ENCODE assay signal across 17 cellular contexts in genomic region chr20:42024653-42025052, GRCh38.
A peak's percentile ranks its signal among the peaks of the same experiment; 100 is the strongest.
DNase-seq lines count a peak whose midpoint lies in the region; ATAC-seq, FAIRE-seq and TF ChIP-seq lines count a peak whose summit lies in the region.
"Had no signal": no experiment of that assay in that cellular context is flagged by ENCODE, and none has a peak within 500 bp of the region (broad histone marks: within the 10 kb centered on the region; RNA-seq: fewer than 3 reads in every experiment).

No MANE protein-coding gene starts in this region.

- H3K4me2 ChIP-seq in A549 (no peak overlapping the region), HCT116 (ENCODE audit: low read length) (no peak overlapping the region)

- H3K9ac ChIP-seq in HCT116 (ENCODE audit: low read length) = no peak overlapping the region

- no peak for DNase-seq in A549 (ENCODE audit: low read depth in 1 of 2, low spot score in 1 of 2)
- DNase-seq in HCT116 (ENCODE audit: low read depth, low spot score) = no peak
- DNase-seq in esophagus muscularis mucosa (ENCODE audit: extremely low spot score) = peak; percentile 42
- DNase-seq in SKM-1 (lab: John Stamatoyannopoulos, UW; ENCODE audit: unreplicated experiment) = no peak
- no peak for DNase-seq in iPS-NIHi7 (ENCODE audit: extremely low spot score)
- DNase-seq in sigmoid colon = no peak
- no peak for DNase-seq in DMS53 (lab: John Stamatoyannopoulos, UW)
- DNase-seq: activated T-cell treated with anti-CD3 and anti-CD28 coated beads, Interleukin-2, amount 50 U/mL, for 72 hours; amniotic stem cell; DMS79; midbrain; NCI-H2029 treated with DMSO at 0.1 percent for 48 hours; NCI-H526; nucleus accumbens; transverse colon had no signal

- H3K27me3 ChIP-seq in HCT116 (ENCODE audit: insufficient read depth, low read length) = no peaks in the 10 kb centered on the region
- no peaks in the 10 kb centered on the region for H3K27me3 ChIP-seq in esophagus muscularis mucosa
- H3K27me3 ChIP-seq in sigmoid colon = no peaks in the 10 kb centered on the region
- H3K27me3 ChIP-seq: transverse colon had no signal

- no peak overlapping the region for H2AFZ ChIP-seq in HCT116 (ENCODE audit: low read depth, low read length, poor library complexity, severe bottlenecking)

- H3K4me3 ChIP-seq in A549 (no peak overlapping the region), HCT116 (replicated peaks in 1 of 2; ENCODE audit: low read depth in 1 of 2, low read length in 2 of 2) (no peak overlapping the region), esophagus muscularis mucosa (no peak overlapping the region), sigmoid colon (no peak overlapping the region)
- H3K4me3 ChIP-seq: HAP-1, transverse colon had no signal

- RAD21 ChIA-PET in HCT116 (lab: Charles Lee; ENCODE audit: low non-redundant PET in 1 of 2, low total read pairs in 2 of 2, uncharacterized antibody in 2 of 2, unreplicated experiment in 2 of 2) = no interaction called here

- under 1% methylated on average over 5 of the region's 5 CpGs for WGBS in A549 (ENCODE audit: missing lambda C conversion rate)
- 24% methylated on average over 5 of the region's 5 CpGs for WGBS in esophagus muscularis mucosa
- WGBS in sigmoid colon, 2 donors = 30 to 39% methylated on average over 5 of the region's 5 CpGs

- intact Hi-C loops in HCT116 (cut with micrococcal nuclease) = no loop called here
- intact Hi-C loops in esophagus muscularis mucosa (cut with DNase I) = no loop called here
- intact Hi-C loops in sigmoid colon (cut with DNase I) = loop anchor here (2.0 kb wide), 1 partner anchor 24 kb away; no protein-coding TSS in a partner anchor

- no peaks in the 10 kb centered on the region for H3K9me2 ChIP-seq in HCT116 (ENCODE audit: insufficient read depth)

- ATAC-seq in A549 (no peak), HCT116 (no peak)
- ATAC-seq: activated T-cell treated with anti-CD3 and anti-CD28 coated beads, Interleukin-2, amount 50 U/mL, for 72 hours had no signal

- BruUV-seq in HCT116 (replicated peaks; lab: Mats Ljungman, UMichigan) = no TSS peak

- TF ChIP-seq CTCF in A549 (IDR thresholded peaks at IDR 0.05) = no peak
- no peak for TF ChIP-seq CTCF in HCT116 (IDR thresholded peaks at IDR 0.05 in 2 of 3, conservative IDR thresholded peaks at IDR 0.05 in 1 of 3; ENCODE audit: borderline replicate concordance in 1 of 3, insufficient read depth in 1 of 3, low read depth in 2 of 3, low read length in 2 of 3)
- no peak for TF ChIP-seq CTCF in esophagus muscularis mucosa (IDR thresholded peaks at IDR 0.05)
- no peak for TF ChIP-seq CTCF in sigmoid colon (IDR thresholded peaks at IDR 0.05)

- H3K4me1 ChIP-seq in A549 = no peaks in the 10 kb centered on the region
- H3K4me1 ChIP-seq in HCT116 (ENCODE audit: control insufficient read depth in 1 of 2, insufficient read depth in 2 of 2, low read length in 2 of 2) = no peaks in the 10 kb centered on the region
- no peaks in the 10 kb centered on the region for H3K4me1 ChIP-seq in esophagus muscularis mucosa
- no peaks in the 10 kb centered on the region for H3K4me1 ChIP-seq in sigmoid colon
- H3K4me1 ChIP-seq: HAP-1, transverse colon had no signal

- CTCF ChIA-PET in A549 (lab: Yijun Ruan, JAX) (no interaction called here), HCT116 (lab: Charles Lee) (no interaction called here)

- no peaks in the 10 kb centered on the region for H3K79me2 ChIP-seq in HCT116 (ENCODE audit: insufficient read depth, low read length)

- TF ChIP-seq POLR2A in A549 (IDR thresholded peaks at IDR 0.05; ENCODE audit: low read length) = no peak
- no peak for TF ChIP-seq POLR2A in HCT116 (IDR thresholded peaks at IDR 0.05; ENCODE audit: borderline replicate concordance, extremely low read depth, insufficient read depth, insufficient read length)
- no peak for TF ChIP-seq POLR2A in esophagus muscularis mucosa (IDR thresholded peaks at IDR 0.05; ENCODE audit: low read depth)
- no peak for TF ChIP-seq POLR2A in sigmoid colon (IDR thresholded peaks at IDR 0.05)

- no peak for TF ChIP-seq EP300 in A549 (IDR thresholded peaks at IDR 0.05)
- TF ChIP-seq EP300 in esophagus muscularis mucosa (IDR thresholded peaks at IDR 0.05) = no peak
- no peak for TF ChIP-seq EP300 in sigmoid colon (IDR thresholded peaks at IDR 0.05)

- no peaks in the 10 kb centered on the region for H3K36me3 ChIP-seq in HCT116 (ENCODE audit: control insufficient read depth in 1 of 2, insufficient read depth in 2 of 2, low read length in 2 of 2)
- no peaks in the 10 kb centered on the region for H3K36me3 ChIP-seq in esophagus muscularis mucosa
- H3K36me3 ChIP-seq in sigmoid colon = no peaks in the 10 kb centered on the region
- H3K36me3 ChIP-seq: HAP-1, transverse colon had no signal

- H3K27ac ChIP-seq in A549 (no peak overlapping the region), HCT116 (ENCODE audit: low read depth, low read length) (no peak overlapping the region), esophagus muscularis mucosa (replicated peaks in 1 of 4) (no peak overlapping the region), sigmoid colon (no peak overlapping the region)
- H3K27ac ChIP-seq: transverse colon had no signal

- no peaks in the 10 kb centered on the region for H4K20me1 ChIP-seq in HCT116 (ENCODE audit: insufficient read depth)

- POLR2A ChIA-PET in A549 (lab: Yijun Ruan, JAX) (no interaction called here), HCT116 (lab: Charles Lee) (no interaction called here)

- H3K9me3 ChIP-seq in A549 = no peaks in the 10 kb centered on the region
- peaks cover 5 to 20% of the 10 kb centered on the region in 2 experiments; a peak in 2 of 4 replicates for H3K9me3 ChIP-seq in HCT116 (ENCODE audit: control insufficient read depth in 1 of 2, insufficient read depth in 1 of 2, low read depth in 1 of 2, low read length in 2 of 2)
- H3K9me3 ChIP-seq in esophagus muscularis mucosa = peaks cover 0 to under 1% (median 0%) of the 10 kb centered on the region in 4 donors
- H3K9me3 ChIP-seq in sigmoid colon = no peaks in the 10 kb centered on the region
- H3K9me3 ChIP-seq: HAP-1, transverse colon had no signal

- FAIRE-seq in A549 (lab: Jason Lieb, UNC) = no peak

- TF ChIP-seq RAD21 in A549 (conservative IDR thresholded peaks at IDR 0.05 in 1 of 2, IDR thresholded peaks at IDR 0.05 in 1 of 2) = no peak
- no peak for TF ChIP-seq RAD21 in HCT116 (IDR thresholded peaks at IDR 0.05; ENCODE audit: low read depth)

TF ChIP-seq in HCT116, 20 proteins besides CTCF, POLR2A, EP300 and RAD21:
- TF ChIP-seq REST (IDR thresholded peaks at IDR 0.05; ENCODE audit: low read depth) = peak; percentile 23; the same call in 1 of the 2 replicates
- no peak for TF ChIP-seq CEBPB (IDR thresholded peaks at IDR 0.05; ENCODE audit: low read depth)
TF ChIP-seq in HCT116: peak in this region for 1.

TF ChIP-seq in PFSK-1, 5 proteins besides CTCF, POLR2A, EP300 and RAD21:
- no peak for TF ChIP-seq TAF1 (IDR thresholded peaks at IDR 0.05; ENCODE audit: borderline replicate concordance, insufficient read depth, low read length)
- TF ChIP-seq REST (IDR thresholded peaks at IDR 0.05; ENCODE audit: insufficient read depth in 1 of 2, low read depth in 2 of 2, low read length in 2 of 2) = peak; percentile 78 to 94

Comparison
In these comparisons a context has a peak if more than half of its experiments do, and no peak if none do; other contexts are left out.
1. Of the 6 proteins assayed by ChIP-seq in both A549 and HCT116: peak only in A549: none; only in HCT116: none; in both: REST; in neither: 5.